ENCODE assay signal across 8 cellular contexts in the genomic region with DNA sequence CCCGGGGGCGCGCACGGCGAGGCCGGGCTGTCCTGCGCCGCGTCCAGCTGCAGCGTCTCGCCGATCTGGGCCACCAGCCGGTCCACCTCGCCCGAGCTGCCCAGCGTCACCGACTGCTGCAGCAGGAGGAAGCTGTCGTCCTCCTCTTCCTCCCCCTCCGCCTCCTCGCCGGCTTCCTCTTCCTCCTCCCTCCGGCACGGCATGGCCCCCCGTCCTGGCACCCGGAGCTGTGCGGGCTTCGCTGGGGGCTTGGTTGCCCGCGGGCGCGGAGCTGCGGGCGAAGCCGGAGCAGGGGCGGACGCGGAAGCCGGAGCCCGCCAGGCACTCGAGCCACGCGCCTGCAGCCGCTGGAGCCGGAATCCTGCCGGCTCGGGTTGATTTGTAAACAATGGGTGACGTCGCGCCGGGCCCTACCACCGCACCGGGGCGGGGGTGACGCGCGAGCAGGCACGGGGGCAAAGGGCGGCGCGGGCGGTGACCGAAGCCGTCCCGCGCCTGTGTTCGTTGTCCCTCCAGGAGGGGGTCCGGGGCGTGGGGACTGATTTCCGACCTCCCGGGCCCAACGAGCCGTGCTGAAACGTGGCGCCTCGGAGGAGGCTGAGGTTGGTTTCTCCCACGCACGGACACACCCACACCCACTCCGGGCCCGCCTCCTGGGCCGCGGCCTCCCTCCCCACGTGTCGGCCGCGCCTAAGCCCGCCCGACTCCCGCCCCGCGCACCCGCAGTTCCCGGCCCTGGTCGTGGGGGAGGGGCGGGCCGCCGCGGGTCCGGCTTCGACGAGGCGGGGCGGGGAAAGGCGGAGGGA. TPM values are rescaled to one million over a fixed set of nuclear protein-coding genes. Genes with fewer than 3 reads are reported as not detected.
DNase-seq lines count a peak whose midpoint lies in the region; ATAC-seq and TF ChIP-seq lines count a peak whose summit lies in the region.

A gene with protein sequence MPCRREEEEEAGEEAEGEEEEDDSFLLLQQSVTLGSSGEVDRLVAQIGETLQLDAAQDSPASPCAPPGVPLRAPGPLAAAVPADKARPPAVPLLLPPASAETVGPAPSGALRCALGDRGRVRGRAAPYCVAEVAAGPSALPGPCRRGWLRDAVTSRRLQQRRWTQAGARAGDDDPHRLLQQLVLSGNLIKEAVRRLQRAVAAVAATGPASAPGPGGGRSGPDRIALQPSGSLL (minus strand): TSS at position 360 of the 806 bp plus-strand sequence. CDS start 157 bp downstream, at position 203.

- WGBS in gastroesophageal sphincter (ENCODE audit: low coverage in 1 of 2), 2 donors, result 0% methylated on average over 2 to 8 of the region's 103 CpGs

- peaks cover 36% of the 10 kb centered on the region for H3K4me1 Mint-ChIP-seq in activated naive CD4-positive, alpha-beta T cell treated with anti-CD3 and anti-CD28 coated beads, Interleukin-2, amount 10 ng/mL, durations not matched to agents 7 days and 5 days

- peak; percentile 97 for ATAC-seq in gastroesophageal sphincter

- TF ChIP-seq CTCF in LNCaP clone FGC (IDR thresholded peaks at IDR 0.05; ENCODE audit: control insufficient read depth, extremely low read depth, insufficient read depth) (no peak), gastroesophageal sphincter (IDR thresholded peaks at IDR 0.05) (peak in 2 of 4 experiments; percentile 8 to 20)

- peaks cover 37% of the 10 kb centered on the region for H3K27me3 Mint-ChIP-seq in activated naive CD4-positive, alpha-beta T cell treated with anti-CD3 and anti-CD28 coated beads, Interleukin-2, amount 10 ng/mL, durations not matched to agents 7 days and 5 days

- H3K4me3 Mint-ChIP-seq in activated naive CD4-positive, alpha-beta T cell treated with anti-CD3 and anti-CD28 coated beads, Interleukin-2, amount 10 ng/mL, durations not matched to agents 7 days and 5 days, result peak within 1 kb of the TSS; percentile 81

- no peaks in the 10 kb centered on the region for H3K9me3 Mint-ChIP-seq in activated naive CD4-positive, alpha-beta T cell treated with anti-CD3 and anti-CD28 coated beads, Interleukin-2, amount 10 ng/mL, durations not matched to agents 7 days and 5 days

- H3K36me3 ChIP-seq in ES-I3 (ENCODE audit: insufficient read depth, low read length) (0 out of 2 replicates have a peak, but pooled peaks cover 2% of the 10 kb centered on the region), gastroesophageal sphincter (peaks cover 0 to 1% of the 10 kb centered on the region in 2 donors)

- H3K9me3 ChIP-seq in ES-I3 (ENCODE audit: control insufficient read depth, insufficient read depth, low read length), result no peaks in the 10 kb centered on the region
- H3K9me3 ChIP-seq in gastroesophageal sphincter, result no peaks in the 10 kb centered on the region

- H3K27ac Mint-ChIP-seq in activated naive CD4-positive, alpha-beta T cell treated with anti-CD3 and anti-CD28 coated beads, Interleukin-2, amount 10 ng/mL, durations not matched to agents 7 days and 5 days, result peak within 1 kb of the TSS; percentile 89

- peak within 1 kb of the TSS; percentile 79 to 97 (median 96) for H3K27ac ChIP-seq in gastroesophageal sphincter
- peak within 1 kb of the TSS; percentile 92 for H3K27ac ChIP-seq in substantia nigra (ENCODE audit: low read depth, low read length, poor library complexity, severe bottlenecking)

- no peaks in the 10 kb centered on the region for H3K27me3 ChIP-seq in gastroesophageal sphincter

- peak within 1 kb of the TSS; percentile 73 for H3K4me3 ChIP-seq in LNCaP clone FGC (ENCODE audit: low read depth, low read length)
- peak within 1 kb of the TSS; percentile 63 to 89 for H3K4me3 ChIP-seq in gastroesophageal sphincter

- CTCF ChIA-PET in activated naive CD4-positive, alpha-beta T cell treated with anti-CD3 and anti-CD28 coated beads, Interleukin-2, amount 10 ng/mL, durations not matched to agents 7 days and 5 days (lab: Charles Lee), result interaction anchor here (1.1 to 1.8 kb wide), 4 partner anchors 13 to 99 kb away, joined by 3 to 5 read pairs (median 4); no protein-coding TSS in a partner anchor

- peak; percentile 79 to 85 for TF ChIP-seq POLR2A in gastroesophageal sphincter (IDR thresholded peaks at IDR 0.05)

- DNase-seq in H4 (ENCODE audit: low spot score) (peak; percentile 71), LNCaP clone FGC (ENCODE audit: low read depth) (peak; percentile 74), SK-MEL-5 (ENCODE audit: low read depth, low spot score) (peak; percentile 82), non-pigmented ciliary epithelial cell (ENCODE audit: low read depth) (peak; percentile 54), substantia nigra (lab: John Stamatoyannopoulos, UW) (peak; percentile 59 to 99 (median 91))
- DNase-seq in activated naive CD4-positive, alpha-beta T cell treated with anti-CD3 and anti-CD28 coated beads, Interleukin-2, amount 10 ng/mL, durations not matched to agents 7 days and 5 days, result peak; percentile 91

- peaks cover 19% of the 10 kb centered on the region for H3K36me3 Mint-ChIP-seq in activated naive CD4-positive, alpha-beta T cell treated with anti-CD3 and anti-CD28 coated beads, Interleukin-2, amount 10 ng/mL, durations not matched to agents 7 days and 5 days

- TF ChIP-seq EP300 in gastroesophageal sphincter (IDR thresholded peaks at IDR 0.05), result peak; percentile 52

- peak within 1 kb of the TSS; percentile 96 for H3K9ac ChIP-seq in ES-I3 (ENCODE audit: low read depth, low read length)

- H3K4me1 ChIP-seq in ES-I3 (ENCODE audit: insufficient read depth, low read length) (peaks cover 15% of the 10 kb centered on the region), gastroesophageal sphincter (peaks cover 0 to 73% (median 28%) of the 10 kb centered on the region in 3 donors)

- in situ Hi-C loops in SK-MEL-5 (cut with HindIII; ENCODE audit: low pct_unique_long_range_greater_than_20kb, low sequenced_read_pairs), result no loop called here

RNA-seq across cellular contexts. Expression of the gene that starts here (rescaled TPM):
- 6.2 and 11.0 TPM in 2 replicates for total RNA-seq in H4 (2014; rRNA removed; shearing (Covaris generic))
- total RNA-seq in SK-MEL-5 (2014; rRNA removed; shearing (Covaris generic)), result 20.5 and 22.0 TPM in 2 replicates
- 16.6 and 17.3 TPM in 2 replicates for polyA plus RNA-seq in SK-MEL-5 (2015; cell fraction: cytosol; rRNA removed)
- polyA plus RNA-seq in SK-MEL-5 (2015; cell fraction: nucleus; rRNA removed), result 7.9 and 10.5 TPM in 2 replicates
- 10 to 100 TPM; 10.8 to 20.9 (median 12.5) TPM for total RNA-seq in gastroesophageal sphincter

Comparison
In these comparisons a context has a peak if more than half of its experiments do, and no peak if none do; other contexts are left out.
1. Peak in every context shown above with its lines: DNase-seq, ATAC-seq, H3K4me3 ChIP-seq and H3K27ac ChIP-seq.